In the genomic region with DNA sequence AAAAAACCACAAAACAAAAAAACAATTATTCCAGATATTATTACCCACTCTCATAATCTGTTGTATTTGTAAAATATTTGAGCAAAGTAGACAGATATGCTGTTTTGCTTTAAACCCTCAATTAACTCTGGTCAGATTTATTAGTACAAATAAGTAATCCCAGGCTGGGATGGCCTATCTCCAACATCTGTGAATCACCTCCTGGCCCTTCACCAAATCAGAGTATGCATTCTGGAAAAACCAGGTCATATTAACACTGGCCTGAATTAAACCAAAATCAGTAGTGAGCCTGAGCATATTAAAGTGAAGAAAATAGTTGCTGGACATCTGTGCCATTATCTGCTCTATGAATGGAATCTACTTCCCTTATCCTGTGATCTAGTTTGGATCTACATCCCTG, we compare ENCODE assay signal across 10 cellular contexts. TPM values are rescaled to one million over a fixed set of nuclear protein-coding genes. Genes with fewer than 3 reads are reported as not detected.
DNase-seq lines count a peak whose midpoint lies in the region; ATAC-seq and TF ChIP-seq lines count a peak whose summit lies in the region.
"Had no signal": no experiment of that assay in that cellular context is flagged by ENCODE, and none has a peak within 500 bp of the region (broad histone marks: within the 10 kb centered on the region; RNA-seq: fewer than 3 reads in every experiment).

No MANE protein-coding gene starts in this region.

- peak overlapping the region; percentile 48 for H3K27ac Mint-ChIP-seq in activated naive CD4-positive, alpha-beta T cell treated with anti-CD3 and anti-CD28 coated beads, Interleukin-2, amount 50 U/mL, for 24 hours

- peaks cover 41% of the 10 kb centered on the region for H3K4me1 Mint-ChIP-seq in activated naive CD4-positive, alpha-beta T cell treated with anti-CD3 and anti-CD28 coated beads, Interleukin-2, amount 50 U/mL, for 24 hours

- H3K27me3 Mint-ChIP-seq in activated naive CD4-positive, alpha-beta T cell treated with anti-CD3 and anti-CD28 coated beads, Interleukin-2, amount 50 U/mL, for 24 hours, result no peaks in the 10 kb centered on the region

- no peak overlapping the region for H3K4me3 Mint-ChIP-seq in activated naive CD4-positive, alpha-beta T cell treated with anti-CD3 and anti-CD28 coated beads, Interleukin-2, amount 50 U/mL, for 24 hours

- no peaks in the 10 kb centered on the region for H3K27me3 ChIP-seq in brain microvascular endothelial cell (replicated peaks)
- H3K27me3 ChIP-seq: BLaER1 treated with 17β-estradiol and CSF1 and Interleukin-3, amounts not matched to agents 10 nM and 100 nM had no signal

- no peak for DNase-seq in activated naive CD4-positive, alpha-beta T cell (lab: John Stamatoyannopoulos, UW)
- DNase-seq in brain microvascular endothelial cell, result peak; percentile 83
- peak; percentile 54 for DNase-seq in kidney glomerular epithelial cell (lab: John Stamatoyannopoulos, UW)
- no peak for DNase-seq in KG1 (lab: John Stamatoyannopoulos, UW)
- no peak for DNase-seq in SKM-1 (lab: John Stamatoyannopoulos, UW; ENCODE audit: unreplicated experiment)

- ATAC-seq in HG03432 (IDR thresholded peaks at IDR 0.05; ENCODE audit: unreplicated experiment), result no peak

- no peak for TF ChIP-seq CTCF in brain microvascular endothelial cell (IDR thresholded peaks at IDR 0.05; ENCODE audit: low read depth, low read length, missing control alignments)

- no peaks in the 10 kb centered on the region for H3K9me3 Mint-ChIP-seq in activated naive CD4-positive, alpha-beta T cell treated with anti-CD3 and anti-CD28 coated beads, Interleukin-2, amount 50 U/mL, for 24 hours

- H3K36me3 Mint-ChIP-seq in activated naive CD4-positive, alpha-beta T cell treated with anti-CD3 and anti-CD28 coated beads, Interleukin-2, amount 50 U/mL, for 24 hours, result peaks cover 10% of the 10 kb centered on the region

- peak overlapping the region; percentile 34 for H3K27ac ChIP-seq in brain microvascular endothelial cell
- H3K27ac ChIP-seq in urinary bladder (ENCODE audit: low read depth), result peak overlapping the region; percentile 47
- H3K27ac ChIP-seq: BLaER1 treated with 17β-estradiol and CSF1 and Interleukin-3, amounts not matched to agents 10 nM and 100 nM; KMS-11 had no signal

- peaks cover 17% of the 10 kb centered on the region for H3K36me3 ChIP-seq in brain microvascular endothelial cell (replicated peaks)
- peaks cover 5% of the 10 kb centered on the region for H3K36me3 ChIP-seq in urinary bladder (ENCODE audit: insufficient read depth)

- no peak overlapping the region for H3K4me3 ChIP-seq in brain microvascular endothelial cell (ENCODE audit: low read depth, low read length)
- H3K4me3 ChIP-seq in urinary bladder (ENCODE audit: low read depth, low read length), result no peak overlapping the region
- H3K4me3 ChIP-seq: BLaER1 treated with 17β-estradiol and CSF1 and Interleukin-3, amounts not matched to agents 10 nM and 100 nM had no signal

- in situ Hi-C loops in brain microvascular endothelial cell (cut with HindIII; ENCODE audit: low pct_ligation_motif_present, low sequenced_read_pairs), result no loop called here

- no peaks in the 10 kb centered on the region for H3K4me1 ChIP-seq in urinary bladder (ENCODE audit: insufficient read depth)

RNA-seq across cellular contexts. Expression of gene STAT3, which starts 41.0 kb away (rescaled TPM):
- total RNA-seq in urinary bladder, result 96.4 TPM
- 143 TPM for polyA plus RNA-seq in urinary bladder

RNA-seq across cellular contexts. Expression of gene STAT5A, which starts 58.9 kb away (rescaled TPM):
- total RNA-seq in urinary bladder, result 14.9 TPM
- 34.0 TPM for polyA plus RNA-seq in urinary bladder

Comparison
In these comparisons a context has a peak if more than half of its experiments do, and no peak if none do; other contexts are left out.
1. DNase-seq: peak in brain microvascular endothelial cell (single experiment) and kidney glomerular epithelial cell (single experiment); none in activated naive CD4-positive, alpha-beta T cell (0 of 4), KG1 (single experiment) and SKM-1 (single experiment).